In the genomic region with DNA sequence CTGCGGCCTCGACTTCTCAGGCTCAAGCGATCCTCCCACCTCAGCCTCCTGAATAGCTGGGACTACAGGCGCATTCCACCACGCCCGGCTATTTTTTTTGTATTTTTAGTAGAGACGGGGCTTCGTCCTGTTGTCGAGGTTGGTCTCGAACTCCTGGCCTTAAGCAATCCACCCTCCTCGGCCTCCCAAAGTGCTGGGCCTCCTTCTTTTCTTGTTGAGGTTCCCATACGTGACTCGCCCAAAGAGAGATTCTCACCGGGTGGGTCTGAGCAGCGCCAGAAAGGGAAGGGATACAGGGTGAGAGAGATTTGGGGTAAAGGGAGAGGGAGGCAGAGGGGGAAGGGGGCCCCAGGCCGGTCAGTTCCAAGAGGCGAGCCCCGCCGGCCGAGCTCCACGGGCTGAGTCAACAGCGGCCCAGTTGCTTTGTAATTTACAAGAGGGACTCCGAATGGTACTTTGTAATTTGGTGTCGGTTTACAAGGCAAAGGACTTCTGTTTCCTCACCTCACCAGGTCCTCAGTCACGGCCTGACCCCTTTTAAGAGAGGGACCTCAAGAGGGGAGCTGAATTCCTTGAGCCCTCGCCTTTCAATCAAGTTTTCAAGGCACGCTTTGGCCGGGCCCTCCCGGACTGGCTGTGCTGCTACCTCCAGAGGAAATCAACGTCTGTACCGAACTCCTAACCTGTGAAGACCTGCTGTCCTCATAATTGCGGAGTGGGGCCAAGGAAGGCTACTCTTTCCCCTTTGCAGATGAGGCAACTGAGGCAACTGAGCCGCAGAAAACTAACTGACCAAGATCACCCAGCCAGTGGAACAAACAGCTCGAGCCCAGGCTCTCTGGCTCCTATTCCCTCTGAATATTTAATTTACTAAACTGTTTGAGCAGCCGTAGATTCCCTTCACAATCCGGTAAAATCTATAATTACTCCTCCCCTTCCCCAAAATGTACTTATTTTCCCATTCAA, we compare ENCODE assay signal across 9 cellular contexts. TPM values are rescaled to one million over a fixed set of nuclear protein-coding genes. Genes with fewer than 3 reads are reported as not detected.
A peak's percentile ranks its signal among the peaks of the same experiment; 100 is the strongest.
DNase-seq lines count a peak whose midpoint lies in the region; ATAC-seq, FAIRE-seq and TF ChIP-seq lines count a peak whose summit lies in the region.
"Had no signal": no experiment of that assay in that cellular context is flagged by ENCODE, and none has a peak within 500 bp of the region (broad histone marks: within the 10 kb centered on the region; RNA-seq: fewer than 3 reads in every experiment).

No MANE protein-coding gene starts in this region.

- no peak for TF ChIP-seq POLR2A in H54 (IDR thresholded peaks at IDR 0.05; ENCODE audit: low read depth, low read length)

- H3K27me3 ChIP-seq in CD4-positive, CD25-positive, alpha-beta regulatory T cell (ENCODE audit: control insufficient read depth, insufficient read depth, low read length) = peaks cover 52% of the 10 kb centered on the region
- H3K27me3 ChIP-seq in dorsolateral prefrontal cortex = peaks cover 7 to 100% (median 96%) of the 10 kb centered on the region in 45 donors
- H3K27me3 ChIP-seq in psoas muscle (ENCODE audit: insufficient read depth in 3 of 3, low read length in 2 of 3) = peaks cover 0 to 74% (median 14%) of the 10 kb centered on the region in 3 donors

- no peak for DNase-seq in CD4-positive, CD25-positive, alpha-beta regulatory T cell
- DNase-seq in dorsolateral prefrontal cortex (no peak), psoas muscle (no peak), H54 (ENCODE audit: insufficient read length, low spot score) (no peak), HK-2 (ENCODE audit: unreplicated experiment) (no peak)
- DNase-seq in NK-92 treated with Interleukin-12 subunit alpha and Interleukin-12 subunit beta, amount 100 ng/mL, for 24 hours (lab: John Stamatoyannopoulos, UW) = no peak
- DNase-seq: foreskin keratinocyte had no signal

- peaks cover 15 to 56% (median 27%) of the 10 kb centered on the region in 4 donors for H3K4me1 Mint-ChIP-seq in CD4-positive, CD25-positive, alpha-beta regulatory T cell
- H3K4me1 Mint-ChIP-seq in IgD-negative memory B cell = peaks cover 24 to 28% (median 28%) of the 10 kb centered on the region in 3 donors

- no peak for ATAC-seq in CD4-positive, CD25-positive, alpha-beta regulatory T cell (ENCODE audit: low read depth in 2 of 2)
- ATAC-seq in psoas muscle = no peak
- no peak for ATAC-seq in GM18498 (IDR thresholded peaks at IDR 0.05; ENCODE audit: unreplicated experiment)
- ATAC-seq: foreskin keratinocyte had no signal

- H3K36me3 Mint-ChIP-seq in CD4-positive, CD25-positive, alpha-beta regulatory T cell = no peaks in the 10 kb centered on the region
- H3K36me3 Mint-ChIP-seq in IgD-negative memory B cell = no peaks in the 10 kb centered on the region

- H3K4me3 ChIP-seq in CD4-positive, CD25-positive, alpha-beta regulatory T cell (ENCODE audit: low read depth, low read length) = peak overlapping the region; percentile 86
- H3K4me3 ChIP-seq in dorsolateral prefrontal cortex (peak overlapping the region in 42 of 59 donors; percentile 4 to 71 (median 49)), psoas muscle (peak overlapping the region; percentile 56)

- no peak overlapping the region for H3K27ac ChIP-seq in CD4-positive, CD25-positive, alpha-beta regulatory T cell (ENCODE audit: insufficient read depth, low read length, poor library complexity, severe bottlenecking)
- peak overlapping the region in 6 of 59 donors; percentile 12 to 75 (median 63) for H3K27ac ChIP-seq in dorsolateral prefrontal cortex
- peak overlapping the region; percentile 15 for H3K27ac ChIP-seq in psoas muscle
- H3K27ac ChIP-seq: foreskin keratinocyte had no signal

- no peak overlapping the region for H3K27ac Mint-ChIP-seq in CD4-positive, CD25-positive, alpha-beta regulatory T cell
- peak overlapping the region; percentile 39 to 90 (median 77) for H3K27ac Mint-ChIP-seq in IgD-negative memory B cell

- peaks cover 0 to 4% of the 10 kb centered on the region in 2 experiments for H3K9me3 ChIP-seq in CD4-positive, CD25-positive, alpha-beta regulatory T cell (ENCODE audit: control insufficient read depth in 2 of 2, low read length in 2 of 2)
- no peaks in the 10 kb centered on the region for H3K9me3 ChIP-seq in psoas muscle

- FAIRE-seq in H54 (lab: Jason Lieb, UNC) = no peak

- TF ChIP-seq CTCF in dorsolateral prefrontal cortex (IDR thresholded peaks at IDR 0.05 in 54 of 56, conservative IDR thresholded peaks at IDR 0.05 in 2 of 56; ENCODE audit: low read depth in 1 of 56, partially characterized antibody in 56 of 56) = no peak
- no peak for TF ChIP-seq CTCF in psoas muscle (IDR thresholded peaks at IDR 0.05)

- H3K4me1 ChIP-seq in CD4-positive, CD25-positive, alpha-beta regulatory T cell (ENCODE audit: control insufficient read depth, insufficient read depth, low read length, poor library complexity, severe bottlenecking) = peaks cover 46% of the 10 kb centered on the region
- peaks cover 6% of the 10 kb centered on the region for H3K4me1 ChIP-seq in psoas muscle
- H3K4me1 ChIP-seq: foreskin keratinocyte had no signal

- peaks cover 91% of the 10 kb centered on the region for H3K27me3 Mint-ChIP-seq in CD4-positive, CD25-positive, alpha-beta regulatory T cell
- peaks cover 81% of the 10 kb centered on the region for H3K27me3 Mint-ChIP-seq in IgD-negative memory B cell

- intact Hi-C loops in dorsolateral prefrontal cortex (cut with DNase I) (no loop called here), psoas muscle (cut with DNase I) (loop anchor here in 1 of 2 donors (10.0 kb wide), 1 partner anchor 968 kb away; the partner anchor contains the start of gene SMARCA2)

- peak overlapping the region; percentile 82 to 90 (median 87) for H3K4me3 Mint-ChIP-seq in CD4-positive, CD25-positive, alpha-beta regulatory T cell
- H3K4me3 Mint-ChIP-seq in IgD-negative memory B cell = peak overlapping the region; percentile 52 to 93 (median 87)

- peaks cover 0 to 17% (median 4%) of the 10 kb centered on the region in 7 donors for H3K9me3 Mint-ChIP-seq in CD4-positive, CD25-positive, alpha-beta regulatory T cell
- H3K9me3 Mint-ChIP-seq in IgD-negative memory B cell = peaks cover 0 to 20% (median 8%) of the 10 kb centered on the region in 3 donors

- no peaks in the 10 kb centered on the region for H3K36me3 ChIP-seq in CD4-positive, CD25-positive, alpha-beta regulatory T cell (ENCODE audit: control insufficient read depth, insufficient read depth, low read length)
- no peaks in the 10 kb centered on the region for H3K36me3 ChIP-seq in psoas muscle (ENCODE audit: insufficient read depth in 1 of 2, low read depth in 1 of 2)

- 54 to 58% (median 57%) methylated on average over 36 of the region's 36 CpGs for WGBS in psoas muscle, 3 donors

RNA-seq across cellular contexts. Expression of gene DMRT2, which starts 3.2 kb away (rescaled TPM):
- total RNA-seq in CD4-positive, CD25-positive, alpha-beta regulatory T cell = not detected
- polyA plus RNA-seq in CD4-positive, CD25-positive, alpha-beta regulatory T cell = not detected
- polyA plus RNA-seq in IgD-negative memory B cell = not detected
- total RNA-seq in dorsolateral prefrontal cortex = 10 to 100 TPM in 3 of 120 experiments, 1 to 10 TPM in 106, under 1 TPM in 10, not detected in 1; 0.32 to 18.3 (median 3.5) TPM
- 1 to 10 TPM in 2 of 4 donors, under 1 TPM in 2; 0.43 to 3.9 (median 1.2) TPM for total RNA-seq in psoas muscle
- 1 to 10 TPM; 1.5 to 6.8 (median 2.7) TPM for polyA plus RNA-seq in psoas muscle
- total RNA-seq: foreskin keratinocyte had no signal
- polyA plus RNA-seq: foreskin keratinocyte had no signal

Comparison
In these comparisons a context has a peak if more than half of its experiments do, and no peak if none do; other contexts are left out.
1. H3K27ac Mint-ChIP-seq: peak in IgD-negative memory B cell (3 of 3); none in CD4-positive, CD25-positive, alpha-beta regulatory T cell (0 of 3).
2. Peak in every context shown above with its lines, with median percentiles within 50 percentile points of each other: H3K4me3 ChIP-seq.